20 cellular contexts compared by ENCODE assay signal in genomic region chr22:36879775-36880174, GRCh38. TPM values are rescaled to one million over a fixed set of nuclear protein-coding genes. Genes with fewer than 3 reads are reported as not detected.
"Had no signal": no experiment of that assay in that cellular context is flagged by ENCODE, and none has a peak within 500 bp of the region (broad histone marks: within the 10 kb centered on the region; RNA-seq: fewer than 3 reads in every experiment).

No MANE protein-coding gene starts in this region.

- H3K27ac ChIP-seq: cardiac muscle cell, dorsolateral prefrontal cortex, spleen had no signal

- DNase-seq: activated B cell treated with CpG ODN at 0.5 μM for 24 hours; activated CD4-positive, alpha-beta memory T cell treated with anti-CD3 and anti-CD28 coated beads, Interleukin-2, amount 10 ng/mL, durations not matched to agents 7 days and 5 days; activated CD4-positive, alpha-beta T cell treated with anti-CD3 and anti-CD28 coated beads for 48 hours; activated effector memory CD4-positive, alpha-beta T cell treated with anti-CD3 and anti-CD28 coated beads, Interleukin-2, amount 50 U/mL, for 16 hours; activated T-cell treated with anti-CD3 and anti-CD28 coated beads, Interleukin-2, amount 50 U/mL, for 1 hour; dorsolateral prefrontal cortex; endodermal cell; left cardiac atrium; mesenchymal stem cell; naive thymus-derived CD8-positive, alpha-beta T cell; nucleus accumbens; posterior cingulate gyrus; retina; spleen; stimulated activated CD4-positive, alpha-beta T cell treated with anti-CD3 and anti-CD28 coated beads, Interleukin-4, amount 100 ng/mL, for 4 hours had no signal

- H3K36me3 ChIP-seq: cardiac muscle cell had no signal

- ATAC-seq: activated naive CD4-positive, alpha-beta T cell treated with anti-CD3 and anti-CD28 coated beads, Interleukin-2, amount 50 U/mL, for 72 hours; left cardiac atrium; naive thymus-derived CD8-positive, alpha-beta T cell; stimulated activated memory B cell treated with anti-CD40 and anti-IgM and Interleukin-4, amounts not matched to agents 10 μg/mL and 1 μg/mL and 100 μg/mL, for 72 hours had no signal

- H3K4me3 ChIP-seq: cardiac muscle cell, dorsolateral prefrontal cortex, spleen had no signal

RNA-seq across cellular contexts. Expression of gene NCF4, which starts 19.0 kb away (rescaled TPM):
- total RNA-seq: cardiac muscle cell, chondrocyte, endodermal cell, epithelial cell of proximal tubule had no signal
- polyA plus RNA-seq: cardiac muscle cell had no signal

RNA-seq across cellular contexts. Expression of gene CSF2RB, which starts 33.7 kb away (rescaled TPM):
- total RNA-seq: endodermal cell had no signal
- polyA plus RNA-seq: cardiac muscle cell; naive thymus-derived CD8-positive, alpha-beta T cell had no signal
